ENCODE assay signal across 14 cellular contexts in the genomic region with DNA sequence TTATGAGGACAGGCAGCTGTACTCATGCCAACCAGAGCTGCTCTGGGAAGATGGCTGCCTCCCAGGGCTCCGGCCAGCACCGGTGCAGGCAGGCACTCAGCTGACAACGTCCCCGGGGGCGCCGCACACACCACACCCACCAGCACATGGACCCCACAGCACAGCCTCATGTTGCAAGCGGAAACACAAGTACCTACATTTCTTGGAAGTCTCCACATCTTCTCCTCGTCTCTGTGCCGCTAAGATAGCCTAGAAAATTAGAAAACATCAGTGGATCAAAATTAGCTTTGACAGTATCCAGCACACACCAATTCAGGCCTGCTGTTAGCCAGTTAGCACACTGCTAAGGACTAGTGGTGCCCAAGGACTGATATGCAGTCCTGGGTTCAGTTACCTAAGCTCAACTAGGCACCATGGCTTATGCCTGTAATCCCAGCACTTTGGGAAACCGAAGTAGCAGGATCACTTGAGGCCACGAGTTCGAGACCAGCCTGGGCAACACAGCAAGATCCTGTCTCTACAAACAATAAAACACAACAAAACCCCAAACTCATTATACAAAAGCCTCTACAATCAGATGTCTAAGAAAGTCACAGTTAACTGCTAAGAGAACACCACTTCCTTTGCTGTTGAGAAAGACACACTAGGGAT. TPM values are rescaled to one million over a fixed set of nuclear protein-coding genes. Genes with fewer than 3 reads are reported as not detected.
A peak's percentile ranks its signal among the peaks of the same experiment; 100 is the strongest.
DNase-seq lines count a peak whose midpoint lies in the region; FAIRE-seq and TF ChIP-seq lines count a peak whose summit lies in the region.
"Had no signal": no experiment of that assay in that cellular context is flagged by ENCODE, and none has a peak within 500 bp of the region (broad histone marks: within the 10 kb centered on the region; RNA-seq: fewer than 3 reads in every experiment).

No MANE protein-coding gene starts in this region.

- TF ChIP-seq CTCF in bronchial epithelial cell (IDR thresholded peaks at IDR 0.05; ENCODE audit: insufficient read depth, low read length, severe bottlenecking), result no peak

- DNase-seq in activated naive CD4-positive, alpha-beta T cell treated with anti-CD3 and anti-CD28 coated beads for 36 hours, result peak; percentile 3
- DNase-seq in activated naive CD4-positive, alpha-beta T cell (lab: John Stamatoyannopoulos, UW), result no peak
- DNase-seq in bronchial epithelial cell (ENCODE audit: low read depth) (no peak), neuronal stem cell (ENCODE audit: low spot score) (no peak), NCI-H128 (lab: John Stamatoyannopoulos, UW; ENCODE audit: unreplicated experiment) (no peak), CD1c-positive myeloid dendritic cell (ENCODE audit: extremely low spot score) (no peak)
- DNase-seq: colonic mucosa, NCI-H2029, NCI-H524 treated with DMSO at 0.1 percent for 48 hours, PC-3, substantia nigra had no signal

- H2AK5ac ChIP-seq in neuronal stem cell (ENCODE audit: low read depth, low read length), result no peak overlapping the region

- no peak overlapping the region for H3K27ac ChIP-seq in neuronal stem cell (replicated peaks; ENCODE audit: low read length)
- H3K27ac ChIP-seq: colonic mucosa, esophagus muscularis mucosa, heart left ventricle had no signal

- peaks cover 14% of the 10 kb centered on the region for H3K36me3 ChIP-seq in bronchial epithelial cell (ENCODE audit: control insufficient read depth, insufficient read depth, low read length)
- peaks cover 36 to 69% of the 10 kb centered on the region in 2 donors for H3K36me3 ChIP-seq in neuronal stem cell (replicated peaks in 1 of 2; ENCODE audit: control insufficient read depth in 2 of 2, insufficient read depth in 2 of 2, low read length in 2 of 2)

- no peak overlapping the region for H3K23ac ChIP-seq in neuronal stem cell (ENCODE audit: low read depth, low read length, poor library complexity)

- FAIRE-seq in bronchial epithelial cell (lab: Jason Lieb, UNC), result peak; percentile 36

- H3K27ac Mint-ChIP-seq in activated naive CD4-positive, alpha-beta T cell treated with anti-CD3 and anti-CD28 coated beads for 36 hours, result no peak overlapping the region
- H3K27ac Mint-ChIP-seq: progenitor cell of endocrine pancreas had no signal

- H3K4me1 ChIP-seq in neuronal stem cell (ENCODE audit: control insufficient read depth in 2 of 2, insufficient read depth in 1 of 2, low read depth in 1 of 2, low read length in 2 of 2), result peaks cover 7 to 8% of the 10 kb centered on the region in 2 donors

- H3K27me3 Mint-ChIP-seq in activated naive CD4-positive, alpha-beta T cell treated with anti-CD3 and anti-CD28 coated beads for 36 hours (ENCODE audit: low read depth), result no peaks in the 10 kb centered on the region
- H3K27me3 Mint-ChIP-seq: progenitor cell of endocrine pancreas had no signal

- no peak overlapping the region for H2BK15ac ChIP-seq in neuronal stem cell (ENCODE audit: low read length)

- no CpG with 5 or more reads among the region's 12 CpGs for WGBS in neuronal stem cell (ENCODE audit: extremely low coverage in 2 of 2, insufficient read length in 2 of 2, insufficient replicate concordance in 1 of 2), 2 donors

- no peak overlapping the region for H3K4me3 ChIP-seq in bronchial epithelial cell (ENCODE audit: low read depth, low read length)
- H3K4me3 ChIP-seq in neuronal stem cell (ENCODE audit: low read length in 2 of 2), result peak overlapping the region in 1 of 2 donors; percentile 9
- H3K4me3 ChIP-seq: colonic mucosa, esophagus muscularis mucosa had no signal

- H3K4ac ChIP-seq in neuronal stem cell (ENCODE audit: low read length), result no peak overlapping the region

- intact Hi-C loops in activated naive CD4-positive, alpha-beta T cell treated with anti-CD3 and anti-CD28 coated beads for 36 hours (cut with micrococcal nuclease), result no loop called here

- H3K9me3 Mint-ChIP-seq in activated naive CD4-positive, alpha-beta T cell treated with anti-CD3 and anti-CD28 coated beads for 36 hours, result no peaks in the 10 kb centered on the region

- H4K8ac ChIP-seq in neuronal stem cell (ENCODE audit: low read depth, low read length), result no peak overlapping the region

- peaks cover 20% of the 10 kb centered on the region for H3K4me1 Mint-ChIP-seq in activated naive CD4-positive, alpha-beta T cell treated with anti-CD3 and anti-CD28 coated beads for 36 hours (ENCODE audit: low read depth)

- H3K4me2 ChIP-seq in neuronal stem cell (ENCODE audit: insufficient read depth, low read length, poor library complexity, severe bottlenecking), result no peak overlapping the region

- no peak overlapping the region for H3K4me3 Mint-ChIP-seq in activated naive CD4-positive, alpha-beta T cell treated with anti-CD3 and anti-CD28 coated beads for 36 hours

- no peak overlapping the region for H2BK12ac ChIP-seq in neuronal stem cell (ENCODE audit: low read length)

- no peak overlapping the region for H3K14ac ChIP-seq in neuronal stem cell (ENCODE audit: low read length)

- peak overlapping the region; percentile 29 for H2BK5ac ChIP-seq in neuronal stem cell (ENCODE audit: low read length)

- peaks cover 10 to 17% of the 10 kb centered on the region in 2 donors for H3K9me3 ChIP-seq in neuronal stem cell (replicated peaks in 1 of 2; ENCODE audit: control insufficient read depth in 2 of 2, insufficient read depth in 1 of 2, low read depth in 1 of 2, low read length in 2 of 2)
- H3K9me3 ChIP-seq: colonic mucosa, esophagus muscularis mucosa, heart left ventricle had no signal

- no peak overlapping the region for H3K9ac ChIP-seq in neuronal stem cell (ENCODE audit: low read depth, low read length, poor library complexity)

- H4K91ac ChIP-seq in neuronal stem cell (ENCODE audit: low read depth, low read length, poor library complexity), result no peak overlapping the region

- no peak overlapping the region for H2BK120ac ChIP-seq in neuronal stem cell (ENCODE audit: low read depth, low read length)

- H3K36me3 Mint-ChIP-seq in activated naive CD4-positive, alpha-beta T cell treated with anti-CD3 and anti-CD28 coated beads for 36 hours (ENCODE audit: low read depth), result peaks cover 4% of the 10 kb centered on the region

- CTCF ChIA-PET in activated naive CD4-positive, alpha-beta T cell treated with anti-CD3 and anti-CD28 coated beads for 36 hours (lab: Charles Lee), result interaction anchor here (1.0 kb wide), 1 partner anchor 20 kb away, joined by 3 read pairs; no protein-coding TSS in a partner anchor

- H3K27me3 ChIP-seq in bronchial epithelial cell (ENCODE audit: control insufficient read depth, insufficient read depth, low read length) (no peaks in the 10 kb centered on the region), neuronal stem cell (ENCODE audit: control insufficient read depth in 3 of 3, insufficient read depth in 3 of 3, low read depth in 1 of 3, low read length in 3 of 3) (no peaks in the 10 kb centered on the region)
- H3K27me3 ChIP-seq: colonic mucosa, esophagus muscularis mucosa, heart left ventricle had no signal

- peaks cover 33% of the 10 kb centered on the region for H3K79me1 ChIP-seq in neuronal stem cell (ENCODE audit: low read depth, low read length)

- no peak overlapping the region for H3K18ac ChIP-seq in neuronal stem cell (ENCODE audit: low read length)

- H2AFZ ChIP-seq in neuronal stem cell (ENCODE audit: low read length), result no peak overlapping the region

RNA-seq across cellular contexts. Expression of a gene that starts 2.4 kb away (rescaled TPM):
- total RNA-seq in activated naive CD4-positive, alpha-beta T cell treated with anti-CD3 and anti-CD28 coated beads for 36 hours, result 100 to 1,000 TPM; 259 to 288 TPM
- total RNA-seq in bronchial epithelial cell, result 486 and 497 TPM in 2 replicates
- polyA plus RNA-seq in neuronal stem cell (2013, experiment 1 of 2), result 289 TPM
- polyA plus RNA-seq in neuronal stem cell (2013, experiment 2 of 2), result 288 TPM

RNA-seq across cellular contexts. Expression of a gene that starts 11.6 kb away (rescaled TPM):
- total RNA-seq in activated naive CD4-positive, alpha-beta T cell treated with anti-CD3 and anti-CD28 coated beads for 36 hours, result 10 to 100 TPM; 15.9 to 16.1 TPM
- total RNA-seq in bronchial epithelial cell, result 1.1 and 1.5 TPM in 2 replicates
- polyA plus RNA-seq in neuronal stem cell (2013, experiment 1 of 2), result 3.6 TPM
- 3.2 TPM for polyA plus RNA-seq in neuronal stem cell (2013, experiment 2 of 2)

RNA-seq across cellular contexts. Expression of a gene that starts 14.5 kb away (rescaled TPM):
- total RNA-seq in activated naive CD4-positive, alpha-beta T cell treated with anti-CD3 and anti-CD28 coated beads for 36 hours, result 100 to 1,000 TPM; 110 to 116 TPM
- 57.9 and 124 TPM in 2 replicates for total RNA-seq in bronchial epithelial cell
- polyA plus RNA-seq in neuronal stem cell (2013, experiment 1 of 2), result 230 TPM
- polyA plus RNA-seq in neuronal stem cell (2013, experiment 2 of 2), result 218 TPM

RNA-seq across cellular contexts. Expression of a gene that starts 21.5 kb away (rescaled TPM):
- total RNA-seq in activated naive CD4-positive, alpha-beta T cell treated with anti-CD3 and anti-CD28 coated beads for 36 hours, result 1 to 10 TPM; 1.7 to 2.0 TPM
- total RNA-seq in bronchial epithelial cell, result 1.1 and 1.8 TPM in 2 replicates
- 0.42 TPM for polyA plus RNA-seq in neuronal stem cell (2013, experiment 1 of 2)
- polyA plus RNA-seq in neuronal stem cell (2013, experiment 2 of 2), result 0.44 TPM

RNA-seq across cellular contexts. Expression of a gene that starts 22.6 kb away (rescaled TPM):
- 10 to 100 TPM; 39.7 to 41.8 TPM for total RNA-seq in activated naive CD4-positive, alpha-beta T cell treated with anti-CD3 and anti-CD28 coated beads for 36 hours
- total RNA-seq in bronchial epithelial cell, result 5.3 and 10.1 TPM in 2 replicates
- 11.3 TPM for polyA plus RNA-seq in neuronal stem cell (2013, experiment 1 of 2)
- polyA plus RNA-seq in neuronal stem cell (2013, experiment 2 of 2), result 11.0 TPM
